14 cellular contexts compared by ENCODE assay signal in the genomic region with DNA sequence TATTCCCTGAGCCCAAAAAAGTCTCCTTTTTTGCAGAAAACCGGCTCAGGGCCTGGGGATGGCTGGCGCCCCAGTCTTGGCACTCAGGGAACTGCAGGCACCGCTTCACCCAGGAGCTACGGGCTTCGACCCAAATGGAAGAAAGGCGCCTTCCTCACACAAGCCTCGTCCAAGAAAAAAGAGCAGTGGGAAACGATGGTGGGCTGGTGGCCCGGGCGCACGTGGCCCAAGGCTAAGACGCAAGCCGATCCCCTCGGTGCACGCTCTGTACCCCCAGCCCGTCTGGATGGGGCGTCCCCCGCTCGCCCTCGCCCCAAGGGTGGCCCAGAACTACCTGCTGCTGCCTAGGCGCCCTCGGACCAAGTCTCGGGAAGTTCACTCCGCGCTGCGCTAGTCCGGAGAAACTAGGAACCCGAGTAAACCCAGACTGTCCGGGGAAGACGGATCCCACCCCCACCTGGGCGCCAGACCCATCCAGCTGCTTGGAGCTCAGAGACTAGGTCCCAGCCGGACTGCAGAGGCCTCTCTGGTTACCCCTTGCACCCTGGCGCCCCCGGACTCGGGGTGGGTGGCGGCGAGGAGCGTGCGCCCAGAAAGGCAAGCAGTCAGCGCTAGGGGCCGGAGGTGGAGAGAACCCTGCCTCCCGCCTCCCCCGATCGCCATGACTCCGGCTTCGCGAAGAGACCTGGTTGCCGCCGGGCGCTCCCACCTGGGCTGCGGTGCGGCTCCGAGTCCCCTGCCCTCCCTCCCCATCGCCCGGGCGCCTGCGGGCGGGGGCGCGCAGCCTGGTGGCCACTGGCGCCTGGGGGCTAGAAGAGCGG.
DNase-seq lines count a peak whose midpoint lies in the region; ATAC-seq, FAIRE-seq and TF ChIP-seq lines count a peak whose summit lies in the region.
"Had no signal": no experiment of that assay in that cellular context is flagged by ENCODE, and none has a peak within 500 bp of the region (broad histone marks: within the 10 kb centered on the region; RNA-seq: fewer than 3 reads in every experiment).

No MANE protein-coding gene starts in this region.

- H3K9me3 ChIP-seq in NT2/D1 (ENCODE audit: insufficient read depth, low read length) (no peaks in the 10 kb centered on the region), iPS-15b (ENCODE audit: control insufficient read depth, insufficient read depth, low read length) (no peaks in the 10 kb centered on the region), pancreas (no peaks in the 10 kb centered on the region)

- intact Hi-C loops in pancreas (cut with DNase I), result no loop called here

- 2 to 3% methylated on average over 56 to 62 of the region's 62 CpGs for WGBS in pancreas, 2 donors

- no peaks in the 10 kb centered on the region for H3K4me1 ChIP-seq in NT2/D1 (ENCODE audit: insufficient read depth, insufficient read length)
- H3K4me1 ChIP-seq in iPS-15b (ENCODE audit: control insufficient read depth, insufficient read depth, low read length), result peaks cover 2% of the 10 kb centered on the region
- no peaks in the 10 kb centered on the region for H3K4me1 ChIP-seq in pancreas

- H3K4me1 Mint-ChIP-seq in osteocyte (ENCODE audit: unreplicated experiment), result peaks cover 4% of the 10 kb centered on the region
- H3K4me1 Mint-ChIP-seq: activated naive CD8-positive, alpha-beta T cell treated with anti-CD3 and anti-CD28 coated beads, Interleukin-2, amount 50 U/mL, for 24 hours; stimulated activated effector memory CD8-positive, alpha-beta T cell treated with anti-CD3 and anti-CD28 coated beads, Interleukin-12 subunit alpha, Interleukin-12 subunit beta, amount 100 ng/mL, for 72 hours had no signal

- TF ChIP-seq CTCF in pancreas (IDR thresholded peaks at IDR 0.05) (no peak), osteocyte (IDR thresholded peaks at IDR 0.05) (no peak)

- H3K27ac Mint-ChIP-seq in osteocyte (ENCODE audit: unreplicated experiment), result no peak overlapping the region
- H3K27ac Mint-ChIP-seq: activated naive CD8-positive, alpha-beta T cell treated with anti-CD3 and anti-CD28 coated beads, Interleukin-2, amount 50 U/mL, for 24 hours; stimulated activated effector memory CD8-positive, alpha-beta T cell treated with anti-CD3 and anti-CD28 coated beads, Interleukin-12 subunit alpha, Interleukin-12 subunit beta, amount 100 ng/mL, for 72 hours had no signal

- peak overlapping the region; percentile 67 for H3K4me3 ChIP-seq in H7 (ENCODE audit: insufficient read depth, low read depth, low read length)
- H3K4me3 ChIP-seq in NT2/D1 (ENCODE audit: insufficient read length, low read depth), result peak overlapping the region; percentile 72
- peak overlapping the region; percentile 72 for H3K4me3 ChIP-seq in iPS-15b (ENCODE audit: low read depth, low read length)
- peak overlapping the region; percentile 15 to 58 (median 34) for H3K4me3 ChIP-seq in pancreas

- peaks cover 27% of the 10 kb centered on the region for H3K27me3 Mint-ChIP-seq in osteocyte (ENCODE audit: unreplicated experiment)

- peaks cover 31% of the 10 kb centered on the region for H3K27me3 ChIP-seq in H7 (ENCODE audit: control insufficient read depth, insufficient read depth, low read length)
- H3K27me3 ChIP-seq in NT2/D1 (ENCODE audit: insufficient read depth, insufficient read length), result peaks cover 42% of the 10 kb centered on the region
- peaks cover 30% of the 10 kb centered on the region for H3K27me3 ChIP-seq in iPS-15b (ENCODE audit: control insufficient read depth, insufficient read depth, low read length)
- H3K27me3 ChIP-seq in pancreas, result no peaks in the 10 kb centered on the region

- DNase-seq in H7 (peak; percentile 83), NT2/D1 (ENCODE audit: low read depth, low spot score) (no peak), pancreas (peak in 2 of 6 donors; percentile 19 to 42), osteocyte (ENCODE audit: extremely low spot score, unreplicated experiment) (no peak), NCI-H1436 (lab: John Stamatoyannopoulos, UW) (no peak)
- DNase-seq: activated CD4-positive, CD25-positive, alpha-beta regulatory T cell treated with anti-CD3 and anti-CD28 coated beads, Interleukin-2, amount 50 U/mL, for 72 hours; activated naive CD8-positive, alpha-beta T cell treated with anti-CD3 and anti-CD28 coated beads, Interleukin-2, amount 50 U/mL, for 24 hours; NCI-H526; stimulated activated CD4-positive, alpha-beta T cell treated with anti-CD3 and anti-CD28 coated beads, Interleukin-4, amount 100 ng/mL, for 24 hours; T-helper 1 cell had no signal

- no peaks in the 10 kb centered on the region for H3K36me3 Mint-ChIP-seq in osteocyte (ENCODE audit: unreplicated experiment)
- H3K36me3 Mint-ChIP-seq: stimulated activated effector memory CD8-positive, alpha-beta T cell treated with anti-CD3 and anti-CD28 coated beads, Interleukin-12 subunit alpha, Interleukin-12 subunit beta, amount 100 ng/mL, for 72 hours had no signal

- H3K4me3 Mint-ChIP-seq in osteocyte (ENCODE audit: unreplicated experiment), result no peak overlapping the region
- H3K4me3 Mint-ChIP-seq: activated naive CD8-positive, alpha-beta T cell treated with anti-CD3 and anti-CD28 coated beads, Interleukin-2, amount 50 U/mL, for 24 hours; stimulated activated effector memory CD8-positive, alpha-beta T cell treated with anti-CD3 and anti-CD28 coated beads, Interleukin-12 subunit alpha, Interleukin-12 subunit beta, amount 100 ng/mL, for 72 hours had no signal

- FAIRE-seq in pancreas (lab: Jason Lieb, UNC), result no peak
- FAIRE-seq: RCC 7860 had no signal

- H3K9ac ChIP-seq in NT2/D1 (ENCODE audit: insufficient read length, low read depth), result peak overlapping the region; percentile 81
- H3K9ac ChIP-seq in iPS-15b (ENCODE audit: low read depth, low read length), result peak overlapping the region; percentile 14

- H3K9me3 Mint-ChIP-seq in osteocyte (ENCODE audit: unreplicated experiment), result peaks cover 3% of the 10 kb centered on the region

- H3K36me3 ChIP-seq in H7 (replicated peaks; ENCODE audit: control insufficient read depth, insufficient read depth, low read length), result no peaks in the 10 kb centered on the region
- no peaks in the 10 kb centered on the region for H3K36me3 ChIP-seq in NT2/D1 (ENCODE audit: insufficient read depth, insufficient read length, low read length)
- no peaks in the 10 kb centered on the region for H3K36me3 ChIP-seq in iPS-15b (ENCODE audit: control insufficient read depth, insufficient read depth, low read length)
- no peaks in the 10 kb centered on the region for H3K36me3 ChIP-seq in pancreas

- ATAC-seq in pancreas (peak; percentile 18 to 55 (median 42)), GM19351 (IDR thresholded peaks at IDR 0.05; ENCODE audit: unreplicated experiment) (no peak)
- ATAC-seq: activated naive CD8-positive, alpha-beta T cell treated with anti-CD3 and anti-CD28 coated beads, Interleukin-2, amount 50 U/mL, for 24 hours had no signal

- peak overlapping the region in 1 of 4 donors; percentile 70 for H3K27ac ChIP-seq in pancreas
